Comparison of ENCODE assay signal across 17 cellular contexts in genomic region chr7:35700865-35701264, GRCh38.
"Had no signal": no experiment of that assay in that cellular context is flagged by ENCODE, and none has a peak within 500 bp of the region (broad histone marks: within the 10 kb centered on the region; RNA-seq: fewer than 3 reads in every experiment).

No MANE protein-coding gene starts in this region.

- H3K27ac Mint-ChIP-seq: brain; nephron; T-helper 2 cell treated with Interferon-gamma antibody and Interleukin-4, amounts not matched to agents 5 μg/mL and 100 μg/mL, for 36 hours; type B pancreatic cell had no signal

- H3K4me3 Mint-ChIP-seq: activated naive CD8-positive, alpha-beta T cell; nephron; T-helper 2 cell treated with Interferon-gamma antibody and Interleukin-4, amounts not matched to agents 5 μg/mL and 100 μg/mL, for 36 hours; type B pancreatic cell had no signal

- ATAC-seq: left colon, lower lobe of right lung had no signal

- H3K27me3 ChIP-seq: suprapubic skin had no signal

- H3K27ac ChIP-seq: lower lobe of right lung, suprapubic skin had no signal

- H3K9me3 ChIP-seq: lower lobe of right lung, suprapubic skin had no signal

- DNase-seq: activated CD4-positive, alpha-beta T cell treated with anti-CD3 and anti-CD28 coated beads, Interleukin-2, amount 50 U/mL, for 1 hour; activated CD8-positive, alpha-beta memory T cell treated with anti-CD3 and anti-CD28 coated beads for 24 hours; activated gamma-delta T cell treated with Interleukin-2 at 50 U/mL for 16 hours; cortex of kidney; effector memory CD4-positive, alpha-beta T cell; left colon; lower lobe of right lung; nucleus accumbens; posterior cingulate gyrus; stimulated activated CD4-positive, alpha-beta T cell treated with anti-CD3 and anti-CD28 coated beads, Interleukin-2, amount 100 ng/mL, for 48 hours; stimulated activated naive CD4-positive, alpha-beta T cell had no signal

- H3K9me3 Mint-ChIP-seq: brain; nephron; T-helper 2 cell treated with Interferon-gamma antibody and Interleukin-4, amounts not matched to agents 5 μg/mL and 100 μg/mL, for 36 hours; type B pancreatic cell had no signal

- H3K27me3 Mint-ChIP-seq: activated naive CD8-positive, alpha-beta T cell; brain; type B pancreatic cell had no signal

- H3K4me3 ChIP-seq: lower lobe of right lung, suprapubic skin had no signal

- H3K36me3 ChIP-seq: lower lobe of right lung, suprapubic skin had no signal
